In the genomic region with DNA sequence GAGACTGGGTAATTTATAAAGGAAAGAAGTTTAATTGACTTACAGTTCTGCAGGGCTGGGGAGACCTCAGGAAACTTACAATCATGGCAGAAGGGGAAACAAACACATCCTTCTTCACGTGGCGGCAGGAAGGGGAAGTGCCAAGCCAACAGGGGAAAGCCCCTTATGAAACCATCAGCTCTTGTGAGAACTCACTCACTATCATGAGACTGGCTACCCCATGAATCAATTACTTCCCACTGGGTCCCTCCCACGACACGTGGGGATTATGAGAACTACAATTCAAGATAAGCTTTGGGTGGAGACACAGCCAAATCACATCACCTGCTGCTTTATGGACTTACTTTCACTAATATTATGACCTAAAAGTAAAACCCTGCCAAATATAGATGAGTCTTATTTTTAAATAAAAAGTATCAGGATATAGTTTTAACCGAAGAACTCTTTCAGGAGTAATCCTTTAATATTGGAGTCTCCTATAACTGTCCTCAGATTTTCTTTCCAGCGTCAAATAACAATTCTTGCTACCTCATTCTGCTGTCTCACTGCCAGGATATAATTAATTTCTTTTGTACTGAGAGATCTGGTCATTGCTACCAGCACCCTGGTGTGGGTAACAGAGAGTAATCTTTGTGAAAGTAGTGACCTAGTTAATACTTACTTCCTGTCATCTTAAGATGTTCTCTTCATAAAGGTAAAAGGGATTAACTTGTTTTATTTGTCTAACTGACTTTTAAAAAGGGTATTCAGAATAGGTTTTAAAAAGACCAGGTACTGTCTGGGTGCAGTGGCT, we compare ENCODE assay signal across 12 cellular contexts.
DNase-seq lines count a peak whose midpoint lies in the region; FAIRE-seq lines count a peak whose summit lies in the region.
"Had no signal": no experiment of that assay in that cellular context is flagged by ENCODE, and none has a peak within 500 bp of the region (broad histone marks: within the 10 kb centered on the region; RNA-seq: fewer than 3 reads in every experiment).

No MANE protein-coding gene starts in this region.

- peaks cover 12% of the 10 kb centered on the region for H3K4me1 Mint-ChIP-seq in activated naive CD8-positive, alpha-beta T cell treated with anti-CD3 and anti-CD28 coated beads for 36 hours

- no peak for FAIRE-seq in frontal cortex (lab: Jason Lieb, UNC)

- peaks cover 52% of the 10 kb centered on the region for H3K36me3 Mint-ChIP-seq in activated naive CD8-positive, alpha-beta T cell treated with anti-CD3 and anti-CD28 coated beads for 36 hours

- DNase-seq in NOMO-1 treated with DMSO at 0.1 percent for 48 hours (lab: John Stamatoyannopoulos, UW; ENCODE audit: unreplicated experiment) (peak; percentile 34), NOMO-1 treated with dmso at 0.1 percent for 144 hours (lab: John Stamatoyannopoulos, UW; ENCODE audit: unreplicated experiment) (no peak), MV-4-11 (lab: John Stamatoyannopoulos, UW) (peak; percentile 79), NCI-H748 treated with DMSO at 0.1 percent for 48 hours (lab: John Stamatoyannopoulos, UW) (no peak), DMS114 treated with DMSO at 0.1 percent for 48 hours (lab: John Stamatoyannopoulos, UW; ENCODE audit: unreplicated experiment) (no peak), frontal cortex (ENCODE audit: low spot score in 2 of 2) (no peak)
- peak; percentile 36 for DNase-seq in activated naive CD8-positive, alpha-beta T cell treated with anti-CD3 and anti-CD28 coated beads for 36 hours
- DNase-seq in stimulated activated CD4-positive, alpha-beta T cell treated with anti-CD3 and anti-CD28 coated beads, Interleukin-4, amount 100 ng/mL, for 24 hours, result peak; percentile 48
- DNase-seq: 8988T, cerebellar nuclear complex, GM23248, IMR-90 had no signal

- H3K4me3 Mint-ChIP-seq in activated naive CD8-positive, alpha-beta T cell treated with anti-CD3 and anti-CD28 coated beads for 36 hours, result no peak overlapping the region

- peak overlapping the region; percentile 56 for H3K27ac Mint-ChIP-seq in activated naive CD8-positive, alpha-beta T cell treated with anti-CD3 and anti-CD28 coated beads for 36 hours

- H3K27me3 Mint-ChIP-seq in activated naive CD8-positive, alpha-beta T cell treated with anti-CD3 and anti-CD28 coated beads for 36 hours, result no peaks in the 10 kb centered on the region

- peaks cover 8% of the 10 kb centered on the region for H3K9me3 Mint-ChIP-seq in activated naive CD8-positive, alpha-beta T cell treated with anti-CD3 and anti-CD28 coated beads for 36 hours

Comparison
In these comparisons a context has a peak if more than half of its experiments do, and no peak if none do; other contexts are left out.
1. DNase-seq: peak in NOMO-1 treated with DMSO at 0.1 percent for 48 hours (single experiment), MV-4-11 (single experiment), activated naive CD8-positive, alpha-beta T cell treated with anti-CD3 and anti-CD28 coated beads for 36 hours (single experiment) and stimulated activated CD4-positive, alpha-beta T cell treated with anti-CD3 and anti-CD28 coated beads, Interleukin-4, amount 100 ng/mL, for 24 hours (single experiment); none in NOMO-1 treated with dmso at 0.1 percent for 144 hours (single experiment), NCI-H748 treated with DMSO at 0.1 percent for 48 hours (single experiment), DMS114 treated with DMSO at 0.1 percent for 48 hours (single experiment) and frontal cortex (0 of 2).